29 cellular contexts compared by ENCODE assay signal in the genomic region with DNA sequence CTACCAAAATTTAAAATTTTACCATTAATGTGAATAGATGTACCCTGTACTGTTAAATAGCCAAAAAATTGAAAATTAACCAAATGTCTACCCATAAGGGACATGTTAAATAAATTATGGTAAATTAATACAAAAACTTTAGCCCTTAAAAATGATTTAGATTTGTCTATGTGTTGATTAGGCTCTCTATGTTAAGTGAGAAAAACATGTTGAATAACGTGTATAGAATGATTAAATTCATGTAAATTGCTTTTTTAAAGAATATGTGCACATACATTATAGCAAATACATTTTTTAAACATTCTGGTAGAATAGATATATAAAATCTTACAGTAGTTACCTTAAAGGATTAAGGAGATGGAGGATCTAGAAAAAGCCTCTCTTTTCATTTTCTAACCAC.
"Had no signal": no experiment of that assay in that cellular context is flagged by ENCODE, and none has a peak within 500 bp of the region (broad histone marks: within the 10 kb centered on the region; RNA-seq: fewer than 3 reads in every experiment).

No MANE protein-coding gene starts in this region.

- H3K9me3 ChIP-seq: stomach, suprapubic skin, testis, thoracic aorta, thyroid gland, tibial artery, tibial nerve, transverse colon, upper lobe of left lung, upper lobe of right lung, uterus, vagina had no signal

- H3K9me3 Mint-ChIP-seq: stimulated activated effector memory CD8-positive, alpha-beta T cell treated with anti-CD3 and anti-CD28 coated beads, Interleukin-12 subunit alpha, Interleukin-12 subunit beta, amount 100 ng/mL, for 72 hours; stimulated activated memory B cell treated with anti-CD40 and anti-IgM and Interleukin-4, amounts not matched to agents 10 μg/mL and 1 μg/mL and 100 μg/mL, for 72 hours; stimulated activated naive B cell treated with anti-CD40 and anti-IgM and Interleukin-4, amounts not matched to agents 10 μg/mL and 1 μg/mL and 100 μg/mL, for 72 hours; stimulated activated naive CD8-positive, alpha-beta T cell treated with anti-CD3 and anti-CD28 coated beads, Interleukin-15, amount 100 ng/mL, for 72 hours; stimulated activated naive CD8-positive, alpha-beta T cell treated with anti-CD3 and anti-CD28 coated beads, Interleukin-15, Interleukin-2, amounts not matched to agents 100 ng/mL and 50 ng/mL, for 24 hours; type B pancreatic cell had no signal

- H3K27me3 ChIP-seq: stomach, suprapubic skin, testis, thyroid gland, tibial artery, tibial nerve, transverse colon, upper lobe of left lung, upper lobe of right lung, uterus, vagina had no signal

- H3K4me3 ChIP-seq: stomach, suprapubic skin, testis, thoracic aorta, thyroid gland, tibial artery, tibial nerve, transverse colon, upper lobe of left lung, upper lobe of right lung, uterus, vagina had no signal

- H3K36me3 Mint-ChIP-seq: stimulated activated memory B cell treated with anti-CD40 and anti-IgM and Interleukin-4, amounts not matched to agents 10 μg/mL and 1 μg/mL and 100 μg/mL, for 72 hours had no signal

- FAIRE-seq: urothelium cell line had no signal

- ATAC-seq: stimulated activated effector memory CD8-positive, alpha-beta T cell treated with anti-CD3 and anti-CD28 coated beads, Interleukin-12 subunit alpha, Interleukin-12 subunit beta, amount 100 ng/mL, for 72 hours; stimulated activated memory B cell treated with anti-CD40 and anti-IgM and Interleukin-4, amounts not matched to agents 10 μg/mL and 1 μg/mL and 100 μg/mL, for 72 hours; stimulated activated naive B cell treated with anti-CD40 and anti-IgM and Interleukin-4, amounts not matched to agents 10 μg/mL and 1 μg/mL and 100 μg/mL, for 72 hours; stimulated activated naive CD8-positive, alpha-beta T cell treated with anti-CD3 and anti-CD28 coated beads, Interleukin-15, amount 100 ng/mL, for 72 hours; stimulated activated naive CD8-positive, alpha-beta T cell treated with anti-CD3 and anti-CD28 coated beads, Interleukin-15, Interleukin-2, amounts not matched to agents 100 U/mL and 50 U/mL, for 24 hours; upper lobe of right lung had no signal

- H3K36me3 ChIP-seq: stomach, suprapubic skin, thoracic aorta, thyroid gland, tibial artery, tibial nerve, upper lobe of left lung, upper lobe of right lung, uterus, vagina had no signal

- H3K4me1 Mint-ChIP-seq: stimulated activated naive CD8-positive, alpha-beta T cell treated with anti-CD3 and anti-CD28 coated beads, Interleukin-15, amount 100 ng/mL, for 72 hours had no signal

- H3K27ac ChIP-seq: stomach, suprapubic skin, testis, thoracic aorta, thyroid gland, tibial artery, tibial nerve, transverse colon, upper lobe of left lung, upper lobe of right lung, uterus, vagina had no signal

- H3K4me1 ChIP-seq: stomach, suprapubic skin, testis, thyroid gland, tibial artery, tibial nerve, transverse colon, upper lobe of left lung, upper lobe of right lung, uterus, vagina had no signal

- H3K27me3 Mint-ChIP-seq: stimulated activated memory B cell treated with anti-CD40 and anti-IgM and Interleukin-4, amounts not matched to agents 10 μg/mL and 1 μg/mL and 100 μg/mL, for 72 hours; stimulated activated naive B cell treated with anti-CD40 and anti-IgM and Interleukin-4, amounts not matched to agents 10 μg/mL and 1 μg/mL and 100 μg/mL, for 72 hours; stimulated activated naive CD8-positive, alpha-beta T cell treated with anti-CD3 and anti-CD28 coated beads, Interleukin-15, amount 100 ng/mL, for 72 hours; stimulated activated naive CD8-positive, alpha-beta T cell treated with anti-CD3 and anti-CD28 coated beads, Interleukin-15, Interleukin-2, amounts not matched to agents 100 ng/mL and 50 ng/mL, for 24 hours; type B pancreatic cell had no signal

- H3K4me3 Mint-ChIP-seq: stimulated activated effector memory CD8-positive, alpha-beta T cell treated with anti-CD3 and anti-CD28 coated beads, Interleukin-12 subunit alpha, Interleukin-12 subunit beta, amount 100 ng/mL, for 72 hours; stimulated activated memory B cell treated with anti-CD40 and anti-IgM and Interleukin-4, amounts not matched to agents 10 μg/mL and 1 μg/mL and 100 μg/mL, for 72 hours; stimulated activated naive B cell treated with anti-CD40 and anti-IgM and Interleukin-4, amounts not matched to agents 10 μg/mL and 1 μg/mL and 100 μg/mL, for 72 hours; stimulated activated naive CD8-positive, alpha-beta T cell treated with anti-CD3 and anti-CD28 coated beads, Interleukin-15, amount 100 ng/mL, for 72 hours; stimulated activated naive CD8-positive, alpha-beta T cell treated with anti-CD3 and anti-CD28 coated beads, Interleukin-15, Interleukin-2, amounts not matched to agents 100 ng/mL and 50 ng/mL, for 24 hours; type B pancreatic cell had no signal

- DNase-seq: stimulated activated CD4-positive, alpha-beta T cell treated with anti-CD3 and anti-CD28 coated beads, Interleukin-2, amount 100 ng/mL, for 48 hours; stimulated activated CD4-positive, alpha-beta T cell treated with anti-CD3 and anti-CD28 coated beads, Interleukin-4, amount 100 ng/mL, for 1 hour; stimulated activated CD4-positive, alpha-beta T cell treated with anti-CD3 and anti-CD28 coated beads, Interleukin-4, amount 100 ng/mL, for 24 hours; stimulated activated CD4-positive, alpha-beta T cell treated with anti-CD3 and anti-CD28 coated beads, Interleukin-4, amount 100 ng/mL, for 4 hours; stimulated activated CD8-positive, alpha-beta memory T cell treated with anti-CD3 and anti-CD28 coated beads, Interleukin-4, amount 100 ng/mL, for 48 hours; stimulated activated naive B cell treated with anti-CD40 and anti-IgM and Interleukin-4, amounts not matched to agents 10 μg/mL and 1 μg/mL and 100 μg/mL, for 72 hours; stimulated activated naive CD4-positive, alpha-beta T cell; stimulated activated naive CD4-positive, alpha-beta T cell treated with Interleukin-2 at 50 U/mL for 16 hours; stimulated activated naive CD8-positive, alpha-beta T cell treated with anti-CD3 and anti-CD28 coated beads, Interleukin-15, amount 100 ng/mL, for 72 hours; stimulated activated naive CD8-positive, alpha-beta T cell treated with anti-CD3 and anti-CD28 coated beads, Interleukin-15, Interleukin-2, amounts not matched to agents 100 U/mL and 50 U/mL, for 24 hours; stomach; substantia nigra; testis; thyroid gland; tibial artery; transverse colon; trophoblast cell; upper lobe of left lung; upper lobe of right lung; uterus had no signal

- H3K27ac Mint-ChIP-seq: stimulated activated effector memory CD8-positive, alpha-beta T cell treated with anti-CD3 and anti-CD28 coated beads, Interleukin-12 subunit alpha, Interleukin-12 subunit beta, amount 100 ng/mL, for 72 hours; stimulated activated memory B cell treated with anti-CD40 and anti-IgM and Interleukin-4, amounts not matched to agents 10 μg/mL and 1 μg/mL and 100 μg/mL, for 72 hours; stimulated activated naive B cell treated with anti-CD40 and anti-IgM and Interleukin-4, amounts not matched to agents 10 μg/mL and 1 μg/mL and 100 μg/mL, for 72 hours; stimulated activated naive CD8-positive, alpha-beta T cell treated with anti-CD3 and anti-CD28 coated beads, Interleukin-15, amount 100 ng/mL, for 72 hours; stimulated activated naive CD8-positive, alpha-beta T cell treated with anti-CD3 and anti-CD28 coated beads, Interleukin-15, Interleukin-2, amounts not matched to agents 100 ng/mL and 50 ng/mL, for 24 hours; type B pancreatic cell had no signal
